In the genomic region with DNA sequence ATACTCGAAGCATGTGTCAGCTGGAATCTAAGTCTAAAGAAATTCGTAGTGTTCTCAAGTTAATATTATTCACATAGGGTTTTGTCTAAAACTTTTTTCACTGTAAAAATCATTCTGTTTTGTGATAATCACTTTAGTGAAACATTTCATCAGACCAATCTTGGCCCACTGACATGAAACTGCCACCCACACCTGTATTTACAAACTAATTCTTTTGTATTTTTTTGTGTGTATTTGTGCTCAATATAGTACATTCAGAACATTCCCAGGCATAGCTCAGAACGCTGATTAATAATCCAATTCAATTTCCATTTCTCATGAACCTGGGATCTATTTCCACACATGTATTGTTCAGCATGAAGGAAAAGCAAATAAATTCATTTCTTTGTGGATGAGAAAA, we compare ENCODE assay signal across 21 cellular contexts.
DNase-seq lines count a peak whose midpoint lies in the region; ATAC-seq and TF ChIP-seq lines count a peak whose summit lies in the region.
"Had no signal": no experiment of that assay in that cellular context is flagged by ENCODE, and none has a peak within 500 bp of the region (broad histone marks: within the 10 kb centered on the region; RNA-seq: fewer than 3 reads in every experiment).

No MANE protein-coding gene starts in this region.

- TF ChIP-seq CTCF in osteoblast (IDR thresholded peaks at IDR 0.05; ENCODE audit: extremely low read depth, low read depth, low read length): no peak

- H3K4me3 ChIP-seq in osteoblast (ENCODE audit: insufficient read depth, low read length): no peak overlapping the region
- H3K4me3 ChIP-seq: A549, BLaER1, GM12878, GM23338 had no signal

- no peaks in the 10 kb centered on the region for H3K79me2 ChIP-seq in osteoblast (ENCODE audit: insufficient read depth, low read length)

- no peaks in the 10 kb centered on the region for H4K20me1 ChIP-seq in osteoblast (ENCODE audit: insufficient read depth, low read length)
- H4K20me1 ChIP-seq: BLaER1 had no signal

- H3K27ac ChIP-seq in osteoblast (ENCODE audit: low read depth, low read length): no peak overlapping the region
- H3K27ac ChIP-seq: A549, BLaER1, C4-2B had no signal

- no peaks in the 10 kb centered on the region for H3K9me3 ChIP-seq in osteoblast (ENCODE audit: low read depth, low read length)
- H3K9me3 ChIP-seq: A549, BLaER1, Caco-2 had no signal

- DNase-seq in ELR (ENCODE audit: low read depth) (peak; percentile 25), iris pigment epithelial cell (ENCODE audit: low read depth) (peak; percentile 28), osteoblast (ENCODE audit: insufficient read length, low spot score, missing footprints) (no peak), OCI-M1 (lab: John Stamatoyannopoulos, UW) (no peak)
- DNase-seq: 8988T; ACHN; Caco-2; CD4-positive, CD25-positive, alpha-beta regulatory T cell; CD8-positive, alpha-beta T cell; DMS153; DND-41; GDM1; H9 had no signal

- H3K36me3 ChIP-seq in osteoblast (ENCODE audit: insufficient read depth, low read length): no peaks in the 10 kb centered on the region
- H3K36me3 ChIP-seq: BLaER1 had no signal

- no peaks in the 10 kb centered on the region for H3K27me3 ChIP-seq in osteoblast (ENCODE audit: insufficient read depth, low read length)
- H3K27me3 ChIP-seq: BLaER1 had no signal

- ATAC-seq in GM19397 (IDR thresholded peaks at IDR 0.05; ENCODE audit: unreplicated experiment): no peak
- ATAC-seq in HG02852 (IDR thresholded peaks at IDR 0.05; ENCODE audit: unreplicated experiment): no peak
- ATAC-seq: A549; CD8-positive, alpha-beta T cell; GM12878; GM23338; HCT116 had no signal

- peaks cover 8% of the 10 kb centered on the region for H3K4me1 ChIP-seq in osteoblast (ENCODE audit: insufficient read depth, low read length)
- H3K4me1 ChIP-seq: A549, BLaER1, Caco-2 had no signal

- H3K4me2 ChIP-seq in osteoblast (ENCODE audit: insufficient read depth, low read length): no peak overlapping the region
- H3K4me2 ChIP-seq: A549, BLaER1, GM23338 had no signal

- peak overlapping the region; percentile 4 for H2AFZ ChIP-seq in osteoblast (ENCODE audit: low read length)
- H2AFZ ChIP-seq: GM23338 had no signal

Comparison
In these comparisons a context has a peak if more than half of its experiments do, and no peak if none do; other contexts are left out.
1. DNase-seq: peak in ELR (single experiment) and iris pigment epithelial cell (single experiment); none in osteoblast (single experiment) and OCI-M1 (single experiment).